25 cellular contexts compared by ENCODE assay signal in the genomic region with DNA sequence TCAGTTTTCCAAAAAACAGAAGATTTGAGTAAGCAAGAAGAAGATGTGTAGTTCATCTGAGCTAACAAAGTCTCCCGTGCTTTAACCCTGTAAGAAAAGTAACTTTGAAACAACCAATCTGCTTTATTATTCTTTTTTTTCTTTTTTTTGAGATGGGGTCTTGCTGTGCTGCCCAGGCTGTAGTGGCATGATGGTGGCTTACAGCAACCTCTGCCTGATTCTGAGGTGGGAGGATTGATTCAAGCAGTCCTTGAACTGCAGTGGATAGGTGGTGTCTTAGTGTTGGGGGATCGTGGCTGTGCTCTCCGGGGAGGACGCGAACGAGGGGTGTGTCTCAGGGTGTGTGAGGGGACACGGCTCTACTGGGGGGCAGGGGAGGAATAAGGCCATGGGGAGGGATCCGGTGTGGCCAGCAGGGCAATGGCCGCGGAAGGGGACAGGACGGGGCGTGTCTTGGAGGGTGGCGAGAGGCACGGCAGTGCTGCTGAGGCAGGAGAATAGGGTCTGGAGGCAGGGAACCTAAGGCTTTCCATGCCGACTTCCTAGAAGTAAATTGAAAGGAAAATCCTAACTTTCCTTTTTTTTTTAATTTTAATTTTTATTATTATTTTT. TPM values are rescaled to one million over a fixed set of nuclear protein-coding genes. Genes with fewer than 3 reads are reported as not detected.
DNase-seq lines count a peak whose midpoint lies in the region; ATAC-seq and TF ChIP-seq lines count a peak whose summit lies in the region.
"Had no signal": no experiment of that assay in that cellular context is flagged by ENCODE, and none has a peak within 500 bp of the region (broad histone marks: within the 10 kb centered on the region; RNA-seq: fewer than 3 reads in every experiment).

No MANE protein-coding gene starts in this region.

- H4K8ac ChIP-seq in mesenchymal stem cell (ENCODE audit: low read length): no peak overlapping the region

- H3K4me1 ChIP-seq in mesenchymal stem cell (ENCODE audit: control insufficient read depth, insufficient read depth, low read depth, low read length): peaks cover 1% of the 10 kb centered on the region
- H3K4me1 ChIP-seq in smooth muscle cell (ENCODE audit: low read depth): peaks cover 9% of the 10 kb centered on the region
- H3K4me1 ChIP-seq: BE2C, colonic mucosa had no signal

- TF ChIP-seq CTCF in smooth muscle cell (IDR thresholded peaks at IDR 0.05; ENCODE audit: borderline replicate concordance, insufficient read depth, poor library complexity, severe bottlenecking): no peak

- no peak overlapping the region for H3K4me2 ChIP-seq in mesenchymal stem cell (ENCODE audit: low read length, poor library complexity, severe bottlenecking)
- no peak overlapping the region for H3K4me2 ChIP-seq in smooth muscle cell

- no peak overlapping the region for H2AK5ac ChIP-seq in mesenchymal stem cell (ENCODE audit: low read length, severe bottlenecking)

- no peak overlapping the region for H3K4ac ChIP-seq in mesenchymal stem cell (ENCODE audit: low read depth in 1 of 2, low read length in 2 of 2)

- 100% methylated on average over 7 of the region's 15 CpGs for WGBS in mesenchymal stem cell
- WGBS in smooth muscle cell (ENCODE audit: low lambda C conversion rate): 97% methylated on average over 11 of the region's 15 CpGs

- intact Hi-C loops in activated T-helper 2 cell treated with anti-CD3 and anti-CD28 coated beads, Interferon-gamma antibody, Interleukin-2, Interleukin-4, amounts not matched to agents 10 μg/mL and 5 μg/mL and 100 μg/mL, durations not matched to agents 14 hours and 24 hours and 36 hours (cut with micrococcal nuclease): no loop called here

- no peak overlapping the region for H3K27ac Mint-ChIP-seq in activated naive CD8-positive, alpha-beta T cell
- H3K27ac Mint-ChIP-seq in activated naive CD8-positive, alpha-beta T cell treated with anti-CD3 and anti-CD28 coated beads for 36 hours: no peak overlapping the region
- no peak overlapping the region for H3K27ac Mint-ChIP-seq in activated T-helper 2 cell treated with anti-CD3 and anti-CD28 coated beads, Interferon-gamma antibody, Interleukin-2, Interleukin-4, amounts not matched to agents 10 μg/mL and 5 μg/mL and 100 μg/mL, durations not matched to agents 14 hours and 24 hours and 36 hours
- H3K27ac Mint-ChIP-seq in T-helper 17 cell: no peak overlapping the region
- H3K27ac Mint-ChIP-seq: activated T-helper 17 cell treated with anti-CD3 and anti-CD28 coated beads, Interleukin-2, amount 50 U/mL, for 72 hours; stimulated activated memory B cell treated with anti-CD40 and anti-IgM and Interleukin-4, amounts not matched to agents 10 μg/mL and 1 μg/mL and 100 μg/mL, for 72 hours had no signal

- H3K9ac ChIP-seq in mesenchymal stem cell (ENCODE audit: low read length): no peak overlapping the region
- no peak overlapping the region for H3K9ac ChIP-seq in smooth muscle cell (ENCODE audit: low read depth)

- H2BK12ac ChIP-seq in mesenchymal stem cell (ENCODE audit: low read length in 2 of 2): peak overlapping the region in 1 of 2 experiments; percentile 39

- peak overlapping the region; percentile 25 for H3K4me3 Mint-ChIP-seq in activated naive CD8-positive, alpha-beta T cell
- no peak overlapping the region for H3K4me3 Mint-ChIP-seq in activated naive CD8-positive, alpha-beta T cell treated with anti-CD3 and anti-CD28 coated beads for 36 hours
- H3K4me3 Mint-ChIP-seq in activated T-helper 2 cell treated with anti-CD3 and anti-CD28 coated beads, Interferon-gamma antibody, Interleukin-2, Interleukin-4, amounts not matched to agents 10 μg/mL and 5 μg/mL and 100 μg/mL, durations not matched to agents 14 hours and 24 hours and 36 hours (ENCODE audit: low read depth): peak overlapping the region; percentile 26
- no peak overlapping the region for H3K4me3 Mint-ChIP-seq in T-helper 17 cell
- H3K4me3 Mint-ChIP-seq: activated T-helper 17 cell treated with anti-CD3 and anti-CD28 coated beads, Interleukin-2, amount 50 U/mL, for 72 hours; stimulated activated memory B cell treated with anti-CD40 and anti-IgM and Interleukin-4, amounts not matched to agents 10 μg/mL and 1 μg/mL and 100 μg/mL, for 72 hours had no signal

- peak overlapping the region in 1 of 2 experiments; percentile 70 for H3K18ac ChIP-seq in mesenchymal stem cell (ENCODE audit: low read depth in 1 of 2, low read length in 2 of 2)

- H3K36me3 ChIP-seq in mesenchymal stem cell (ENCODE audit: control insufficient read depth in 1 of 2, insufficient read depth in 2 of 2, low read depth in 1 of 2, low read length in 2 of 2) (peaks cover 0 to 1% of the 10 kb centered on the region in 2 experiments), smooth muscle cell (ENCODE audit: low read depth) (no peaks in the 10 kb centered on the region)
- H3K36me3 ChIP-seq: BE2C, colonic mucosa, MG63, vagina had no signal

- H2AFZ ChIP-seq in mesenchymal stem cell (ENCODE audit: low read depth, low read length): no peak overlapping the region
- no peak overlapping the region for H2AFZ ChIP-seq in smooth muscle cell (ENCODE audit: low read depth)

- peaks cover 6% of the 10 kb centered on the region for H3F3A ChIP-seq in smooth muscle cell (ENCODE audit: low read depth)

- H2BK15ac ChIP-seq in mesenchymal stem cell (ENCODE audit: low read depth, poor library complexity, severe bottlenecking): no peak overlapping the region

- H4K20me1 ChIP-seq in smooth muscle cell (ENCODE audit: low read depth): no peaks in the 10 kb centered on the region

- no peak for ATAC-seq in T-helper 17 cell
- ATAC-seq: activated T-helper 17 cell treated with anti-CD3 and anti-CD28 coated beads, Interleukin-2, amount 50 U/mL, for 72 hours; esophagus mucosa; stimulated activated memory B cell treated with anti-CD40 and anti-IgM and Interleukin-4, amounts not matched to agents 10 μg/mL and 1 μg/mL and 100 μg/mL, for 72 hours had no signal

- no peaks in the 10 kb centered on the region for H3K79me2 ChIP-seq in smooth muscle cell (ENCODE audit: low read depth)

- peaks cover 4% of the 10 kb centered on the region for H3K4me1 Mint-ChIP-seq in activated naive CD8-positive, alpha-beta T cell (ENCODE audit: low read depth)
- no peaks in the 10 kb centered on the region for H3K4me1 Mint-ChIP-seq in activated naive CD8-positive, alpha-beta T cell treated with anti-CD3 and anti-CD28 coated beads for 36 hours
- no peaks in the 10 kb centered on the region for H3K4me1 Mint-ChIP-seq in activated T-helper 2 cell treated with anti-CD3 and anti-CD28 coated beads, Interferon-gamma antibody, Interleukin-2, Interleukin-4, amounts not matched to agents 10 μg/mL and 5 μg/mL and 100 μg/mL, durations not matched to agents 14 hours and 24 hours and 36 hours (ENCODE audit: low read depth)
- H3K4me1 Mint-ChIP-seq in T-helper 17 cell: no peaks in the 10 kb centered on the region

- no peaks in the 10 kb centered on the region for H3K36me3 Mint-ChIP-seq in activated naive CD8-positive, alpha-beta T cell
- no peaks in the 10 kb centered on the region for H3K36me3 Mint-ChIP-seq in activated naive CD8-positive, alpha-beta T cell treated with anti-CD3 and anti-CD28 coated beads for 36 hours
- H3K36me3 Mint-ChIP-seq in activated T-helper 2 cell treated with anti-CD3 and anti-CD28 coated beads, Interferon-gamma antibody, Interleukin-2, Interleukin-4, amounts not matched to agents 10 μg/mL and 5 μg/mL and 100 μg/mL, durations not matched to agents 14 hours and 24 hours and 36 hours (ENCODE audit: low read depth): no peaks in the 10 kb centered on the region
- no peaks in the 10 kb centered on the region for H3K36me3 Mint-ChIP-seq in T-helper 17 cell (ENCODE audit: low read depth)
- H3K36me3 Mint-ChIP-seq: stimulated activated memory B cell treated with anti-CD40 and anti-IgM and Interleukin-4, amounts not matched to agents 10 μg/mL and 1 μg/mL and 100 μg/mL, for 72 hours had no signal

- DNase-seq in activated naive CD8-positive, alpha-beta T cell treated with anti-CD3 and anti-CD28 coated beads for 36 hours: no peak
- DNase-seq in activated T-helper 2 cell treated with anti-CD3 and anti-CD28 coated beads, Interferon-gamma antibody, Interleukin-2, Interleukin-4, amounts not matched to agents 10 μg/mL and 5 μg/mL and 100 μg/mL, durations not matched to agents 14 hours and 24 hours and 36 hours (ENCODE audit: low spot score): no peak
- DNase-seq in mesenchymal stem cell: no peak
- DNase-seq in smooth muscle cell (lab: John Stamatoyannopoulos, UW; ENCODE audit: unreplicated experiment): no peak
- no peak for DNase-seq in T-helper 17 cell
- no peak for DNase-seq in NCI-H187 treated with DMSO at 0.1 percent for 48 hours (lab: John Stamatoyannopoulos, UW)
- no peak for DNase-seq in COLO829 (ENCODE audit: low spot score)
- DNase-seq: activated CD8-positive, alpha-beta memory T cell treated with anti-CD3 and anti-CD28 coated beads, Interleukin-2, amount 50 U/mL, for 4 hours; BE2C; effector memory CD4-positive, alpha-beta T cell; KBM-7; MG63; NCI-H1417 treated with DMSO at 0.1 percent for 48 hours; NCI-H2107; NCI-H446; stimulated activated CD4-positive, alpha-beta T cell treated with anti-CD3 and anti-CD28 coated beads, Interleukin-2, amount 100 ng/mL, for 24 hours had no signal

- peak overlapping the region; percentile 50 for H4K91ac ChIP-seq in mesenchymal stem cell (ENCODE audit: low read length)

- H3K4me3 ChIP-seq in mesenchymal stem cell (ENCODE audit: insufficient read depth in 1 of 2, low read depth in 1 of 2, low read length in 2 of 2): no peak overlapping the region
- H3K4me3 ChIP-seq in smooth muscle cell: no peak overlapping the region
- H3K4me3 ChIP-seq: colonic mucosa, MG63, SK-N-MC, vagina had no signal

- no peak overlapping the region for H2BK120ac ChIP-seq in mesenchymal stem cell (ENCODE audit: low read depth, low read length)

- no peak overlapping the region for H2BK5ac ChIP-seq in mesenchymal stem cell (ENCODE audit: low read depth, low read length, poor library complexity, severe bottlenecking)

- no peak overlapping the region for H3K14ac ChIP-seq in mesenchymal stem cell (ENCODE audit: low read length in 2 of 2)

- H3K27me3 ChIP-seq in mesenchymal stem cell (ENCODE audit: control insufficient read depth in 1 of 2, insufficient read depth in 1 of 2, low read length in 2 of 2): no peaks in the 10 kb centered on the region
- H3K27me3 ChIP-seq in smooth muscle cell (ENCODE audit: low read depth): no peaks in the 10 kb centered on the region
- H3K27me3 ChIP-seq: BE2C, colonic mucosa, MG63, vagina had no signal

- H3K9me3 ChIP-seq in mesenchymal stem cell (ENCODE audit: control insufficient read depth, low read length) (peaks cover 11% of the 10 kb centered on the region), smooth muscle cell (replicated peaks; ENCODE audit: low read depth) (no peaks in the 10 kb centered on the region), T-helper 17 cell (ENCODE audit: control insufficient read depth, low read length, poor library complexity, severe bottlenecking) (no peaks in the 10 kb centered on the region)
- H3K9me3 ChIP-seq: BE2C, colonic mucosa, MG63 had no signal

- H3K23ac ChIP-seq in mesenchymal stem cell (ENCODE audit: low read length in 2 of 2): no peak overlapping the region

- H3K27ac ChIP-seq in mesenchymal stem cell (ENCODE audit: low read length, poor library complexity, severe bottlenecking): no peak overlapping the region
- H3K27ac ChIP-seq in smooth muscle cell (ENCODE audit: low read depth): peak overlapping the region; percentile 23
- H3K27ac ChIP-seq: colonic mucosa, RWPE1, SK-N-MC, VCaP had no signal

- H3K27me3 Mint-ChIP-seq in activated naive CD8-positive, alpha-beta T cell: peaks cover 3% of the 10 kb centered on the region
- H3K27me3 Mint-ChIP-seq in activated naive CD8-positive, alpha-beta T cell treated with anti-CD3 and anti-CD28 coated beads for 36 hours: peaks cover 4% of the 10 kb centered on the region
- peaks cover 4% of the 10 kb centered on the region for H3K27me3 Mint-ChIP-seq in activated T-helper 2 cell treated with anti-CD3 and anti-CD28 coated beads, Interferon-gamma antibody, Interleukin-2, Interleukin-4, amounts not matched to agents 10 μg/mL and 5 μg/mL and 100 μg/mL, durations not matched to agents 14 hours and 24 hours and 36 hours (ENCODE audit: low read depth)
- no peaks in the 10 kb centered on the region for H3K27me3 Mint-ChIP-seq in T-helper 17 cell
- H3K27me3 Mint-ChIP-seq: activated T-helper 17 cell treated with anti-CD3 and anti-CD28 coated beads, Interleukin-2, amount 50 U/mL, for 72 hours; stimulated activated memory B cell treated with anti-CD40 and anti-IgM and Interleukin-4, amounts not matched to agents 10 μg/mL and 1 μg/mL and 100 μg/mL, for 72 hours had no signal

- H3K9me3 Mint-ChIP-seq in activated naive CD8-positive, alpha-beta T cell (ENCODE audit: low read depth): no peaks in the 10 kb centered on the region
- H3K9me3 Mint-ChIP-seq in activated naive CD8-positive, alpha-beta T cell treated with anti-CD3 and anti-CD28 coated beads for 36 hours: peaks cover 2% of the 10 kb centered on the region
- H3K9me3 Mint-ChIP-seq in activated T-helper 2 cell treated with anti-CD3 and anti-CD28 coated beads, Interferon-gamma antibody, Interleukin-2, Interleukin-4, amounts not matched to agents 10 μg/mL and 5 μg/mL and 100 μg/mL, durations not matched to agents 14 hours and 24 hours and 36 hours: peaks cover 4% of the 10 kb centered on the region
- H3K9me3 Mint-ChIP-seq: activated T-helper 17 cell treated with anti-CD3 and anti-CD28 coated beads, Interleukin-2, amount 50 U/mL, for 72 hours had no signal

- H3K79me1 ChIP-seq in mesenchymal stem cell (replicated peaks; ENCODE audit: low read length, poor library complexity, severe bottlenecking): no peaks in the 10 kb centered on the region

RNA-seq across cellular contexts. Expression of gene ARSD, which starts 2.4 kb away (rescaled TPM):
- 1 to 10 TPM; 1.5 TPM for total RNA-seq in activated naive CD8-positive, alpha-beta T cell treated with anti-CD3 and anti-CD28 coated beads for 36 hours
- 1.7 and 2.1 TPM in 2 replicates for total RNA-seq in activated T-helper 2 cell treated with anti-CD3 and anti-CD28 coated beads, Interferon-gamma antibody, Interleukin-2, Interleukin-4, amounts not matched to agents 10 μg/mL and 5 μg/mL and 100 μg/mL, durations not matched to agents 14 hours and 24 hours and 36 hours
- polyA plus RNA-seq in mesenchymal stem cell (2013, experiment 1 of 2): 10.0 TPM
- 9.5 TPM for polyA plus RNA-seq in mesenchymal stem cell (2013, experiment 2 of 2)
- 17.1 and 30.7 TPM in 2 replicates for total RNA-seq in smooth muscle cell
- 21.1 and 25.6 TPM in 2 replicates for polyA plus RNA-seq in smooth muscle cell
- total RNA-seq in T-helper 17 cell: 1 to 10 TPM; 2.2 to 3.6 TPM

Comparison
In these comparisons a context has a peak if more than half of its experiments do, and no peak if none do; other contexts are left out.
1. H3K4me3 Mint-ChIP-seq: peak in activated naive CD8-positive, alpha-beta T cell (single experiment) and activated T-helper 2 cell treated with anti-CD3 and anti-CD28 coated beads, Interferon-gamma antibody, Interleukin-2, Interleukin-4, amounts not matched to agents 10 μg/mL and 5 μg/mL and 100 μg/mL, durations not matched to agents 14 hours and 24 hours and 36 hours (single experiment); none in activated naive CD8-positive, alpha-beta T cell treated with anti-CD3 and anti-CD28 coated beads for 36 hours (single experiment) and T-helper 17 cell (single experiment).